ENCODE assay signal across 1 cellular context in genomic region chr20:19993937-19994667, GRCh38.
TF ChIP-seq lines count a peak whose summit lies in the region.

No MANE protein-coding gene starts in this region.

TF ChIP-seq in HEK293, 187 proteins besides CTCF, POLR2A, EP300 and RAD21 (continued from another document):
- no peak for TF ChIP-seq ELK4 (IDR thresholded peaks at IDR 0.05; ENCODE audit: borderline replicate concordance, low read depth, low read length)
